Comparison of ENCODE assay signal across 12 cellular contexts in the genomic region with DNA sequence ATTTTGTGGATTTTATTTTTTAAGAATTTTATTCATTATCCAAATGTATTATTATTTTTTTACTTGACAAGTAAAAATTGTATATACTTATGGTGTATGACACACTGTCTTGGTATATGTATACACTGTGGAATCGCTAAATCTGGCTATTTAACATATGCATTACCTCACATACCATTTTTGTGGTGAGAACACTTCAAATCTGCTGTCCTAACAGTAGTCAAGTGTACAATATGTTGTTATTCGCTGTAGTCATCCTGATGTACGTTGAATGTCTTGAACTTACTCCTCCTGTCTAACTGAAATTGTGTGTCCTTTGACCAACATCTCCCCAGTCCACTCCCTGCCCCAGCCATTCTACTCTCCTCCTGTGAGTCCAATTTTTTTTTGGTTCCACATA.
"Had no signal": no experiment of that assay in that cellular context is flagged by ENCODE, and none has a peak within 500 bp of the region (broad histone marks: within the 10 kb centered on the region; RNA-seq: fewer than 3 reads in every experiment).

No MANE protein-coding gene starts in this region.

- H3K36me3 ChIP-seq: brain microvascular endothelial cell, ovary, tibial nerve had no signal

- H3K4me3 ChIP-seq: ovary, tibial nerve had no signal

- ATAC-seq: stimulated activated effector memory CD8-positive, alpha-beta T cell treated with anti-CD3 and anti-CD28 coated beads, Interleukin-12 subunit alpha, Interleukin-12 subunit beta, amount 100 ng/mL, for 72 hours had no signal

- H3K27me3 ChIP-seq: brain microvascular endothelial cell, ovary, tibial nerve had no signal

- H3K9me3 ChIP-seq: ovary, tibial nerve had no signal

- DNase-seq: activated CD4-positive, alpha-beta T cell treated with anti-CD3 and anti-CD28 coated beads, Interleukin-2, amount 50 U/mL, for 1 hour; activated CD4-positive, CD25-positive, alpha-beta regulatory T cell; activated naive CD8-positive, alpha-beta T cell treated with anti-CD3 and anti-CD28 coated beads, Interleukin-2, amount 10 ng/mL, durations not matched to agents 7 days and 5 days; anterior cingulate cortex; cerebellar nuclear complex; effector memory CD4-positive, alpha-beta T cell; hippocampal formation; ovary; stimulated activated CD4-positive, alpha-beta T cell treated with anti-CD3 and anti-CD28 coated beads, Interleukin-1b, Interleukin-23, amount 100 ng/mL, for 48 hours had no signal

- H3K4me1 ChIP-seq: tibial nerve had no signal

- H3K27ac ChIP-seq: brain microvascular endothelial cell, ovary had no signal
